ENCODE assay signal across 11 cellular contexts in the genomic region with DNA sequence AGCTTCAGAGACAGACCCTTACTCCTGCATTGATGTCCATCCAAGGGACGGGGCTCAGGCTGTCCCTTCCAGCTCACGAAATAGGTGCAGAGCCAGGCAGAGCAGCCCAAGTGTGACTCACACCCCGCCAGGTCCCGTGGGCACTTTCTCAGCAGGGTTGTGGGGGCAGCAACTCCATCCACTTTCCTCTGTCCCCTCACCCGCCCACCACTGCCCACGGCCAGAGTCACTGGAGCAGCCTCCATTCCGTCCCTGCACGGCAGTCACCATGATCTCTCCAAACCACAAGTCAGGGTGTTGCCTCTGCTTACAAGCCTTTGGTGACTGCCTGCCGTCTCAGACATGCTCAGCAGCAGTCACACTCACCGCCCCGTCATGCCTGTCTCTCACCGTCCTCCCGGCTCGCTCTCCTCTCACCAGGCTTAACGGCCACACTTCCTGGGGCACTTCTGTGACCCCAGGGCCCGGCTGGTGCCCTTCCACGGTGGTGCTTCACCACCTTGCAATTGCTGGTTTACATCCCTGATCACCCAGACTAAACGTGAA. TPM values are rescaled to one million over a fixed set of nuclear protein-coding genes. Genes with fewer than 3 reads are reported as not detected.
DNase-seq lines count a peak whose midpoint lies in the region; TF ChIP-seq lines count a peak whose summit lies in the region.
"Had no signal": no experiment of that assay in that cellular context is flagged by ENCODE, and none has a peak within 500 bp of the region (broad histone marks: within the 10 kb centered on the region; RNA-seq: fewer than 3 reads in every experiment).

No MANE protein-coding gene starts in this region.

- H4K20me1 ChIP-seq in neural progenitor cell (ENCODE audit: low read depth), result no peaks in the 10 kb centered on the region

- H3K4me3 ChIP-seq in AG04450 (ENCODE audit: low read depth, low read length) (no peak overlapping the region), neural progenitor cell (no peak overlapping the region), A673 (ENCODE audit: low read depth, low read length, poor library complexity, severe bottlenecking) (no peak overlapping the region)
- H3K4me3 ChIP-seq: breast epithelium had no signal

- H3K79me2 ChIP-seq in neural progenitor cell (ENCODE audit: low read depth), result no peaks in the 10 kb centered on the region

- BruUV-seq in A673 (replicated peaks; lab: Mats Ljungman, UMichigan), result no TSS peak

- H3K9ac ChIP-seq in neural progenitor cell, result no peak overlapping the region

- TF ChIP-seq CTCF in AG04450 (IDR thresholded peaks at IDR 0.05; ENCODE audit: low read depth, low read length), result no peak
- TF ChIP-seq CTCF in neural progenitor cell (IDR thresholded peaks at IDR 0.05), result no peak
- TF ChIP-seq CTCF in A673 (conservative IDR thresholded peaks at IDR 0.05; ENCODE audit: low read depth, low read length), result no peak

- H2AFZ ChIP-seq in neural progenitor cell (replicated peaks), result peak overlapping the region; percentile 69

- peaks cover 2% of the 10 kb centered on the region for H3K36me3 Mint-ChIP-seq in T-helper 1 cell treated with Interleukin-12 subunit alpha and Interleukin-12 subunit beta and Interleukin-4 antibody, amounts not matched to agents 30 μg/mL and 1 μg/mL, for 36 hours (ENCODE audit: low read depth)
- H3K36me3 Mint-ChIP-seq in neural progenitor cell, result no peaks in the 10 kb centered on the region

- H3K4me1 Mint-ChIP-seq in T-helper 1 cell treated with Interleukin-12 subunit alpha and Interleukin-12 subunit beta and Interleukin-4 antibody, amounts not matched to agents 30 μg/mL and 1 μg/mL, for 36 hours (ENCODE audit: low read depth), result peaks cover 12% of the 10 kb centered on the region
- peaks cover 40% of the 10 kb centered on the region for H3K4me1 Mint-ChIP-seq in neural progenitor cell

- peak overlapping the region; percentile 73 for H3K4me3 Mint-ChIP-seq in T-helper 1 cell treated with Interleukin-12 subunit alpha and Interleukin-12 subunit beta and Interleukin-4 antibody, amounts not matched to agents 30 μg/mL and 1 μg/mL, for 36 hours
- H3K4me3 Mint-ChIP-seq in neural progenitor cell, result peak overlapping the region; percentile 34

- CTCF ChIA-PET in AG04450 (lab: Charles Lee), result no interaction called here
- CTCF ChIA-PET in A673 (lab: Charles Lee), result no interaction called here

- H3K27ac ChIP-seq in AG04450 (ENCODE audit: low read depth, low read length) (peak overlapping the region; percentile 21), neural progenitor cell (no peak overlapping the region), A673 (ENCODE audit: low read depth, low read length, poor library complexity, severe bottlenecking) (no peak overlapping the region)
- H3K27ac ChIP-seq: breast epithelium had no signal

- H3K9me3 ChIP-seq in AG04450 (ENCODE audit: control insufficient read depth, insufficient read depth, low read length) (peaks cover 3% of the 10 kb centered on the region; the same call in 1 of the 2 replicates), neural progenitor cell (ENCODE audit: low read depth) (no peaks in the 10 kb centered on the region), A673 (ENCODE audit: low read depth, low read length, poor library complexity, severe bottlenecking) (no peaks in the 10 kb centered on the region)
- H3K9me3 ChIP-seq: breast epithelium had no signal

- H3K9me3 Mint-ChIP-seq in T-helper 1 cell treated with Interleukin-12 subunit alpha and Interleukin-12 subunit beta and Interleukin-4 antibody, amounts not matched to agents 30 μg/mL and 1 μg/mL, for 36 hours, result no peaks in the 10 kb centered on the region
- H3K9me3 Mint-ChIP-seq in neural progenitor cell, result peaks cover 2% of the 10 kb centered on the region

- H3K4me2 ChIP-seq in neural progenitor cell, result no peak overlapping the region

- POLR2A ChIA-PET in AG04450 (lab: Yijun Ruan, JAX), result interaction anchor here (0.5 kb wide), 1 partner anchor 10 kb away, joined by 3 read pairs; no protein-coding TSS in a partner anchor
- POLR2A ChIA-PET in A673 (lab: Charles Lee; ENCODE audit: low non-redundant PET), result no interaction called here

- no peaks in the 10 kb centered on the region for H3K27me3 ChIP-seq in AG04450 (ENCODE audit: control insufficient read depth, insufficient read depth, low read length)
- H3K27me3 ChIP-seq in neural progenitor cell, result no peaks in the 10 kb centered on the region
- no peaks in the 10 kb centered on the region for H3K27me3 ChIP-seq in A673 (replicated peaks; ENCODE audit: insufficient read depth, low read depth, low read length, poor library complexity)
- H3K27me3 ChIP-seq: breast epithelium had no signal

- peak overlapping the region; percentile 95 for H3K27ac Mint-ChIP-seq in T-helper 1 cell treated with Interleukin-12 subunit alpha and Interleukin-12 subunit beta and Interleukin-4 antibody, amounts not matched to agents 30 μg/mL and 1 μg/mL, for 36 hours
- peak overlapping the region; percentile 82 for H3K27ac Mint-ChIP-seq in neural progenitor cell

- no peaks in the 10 kb centered on the region for H3F3A ChIP-seq in neural progenitor cell (ENCODE audit: low read depth)

- H3K36me3 ChIP-seq in neural progenitor cell (no peaks in the 10 kb centered on the region), A673 (ENCODE audit: insufficient read depth, low read length, poor library complexity, severe bottlenecking) (no peaks in the 10 kb centered on the region)
- H3K36me3 ChIP-seq: breast epithelium had no signal

- DNase-seq in AG04450 (ENCODE audit: low read depth, low spot score) (no peak), astrocyte of the hippocampus (ENCODE audit: low read depth, low spot score) (peak; percentile 49), neural progenitor cell (ENCODE audit: low spot score) (no peak), A673 (ENCODE audit: low spot score) (no peak), GOT3 (lab: John Stamatoyannopoulos, UW) (no peak), NCI-H345 treated with DMSO at 0.1 percent for 48 hours (lab: John Stamatoyannopoulos, UW; ENCODE audit: unreplicated experiment) (no peak), NCI-H2081 (lab: John Stamatoyannopoulos, UW) (no peak)

- H3K4me1 ChIP-seq in neural progenitor cell (peaks cover 12% of the 10 kb centered on the region), A673 (ENCODE audit: insufficient read depth, low read length, poor library complexity, severe bottlenecking) (peaks cover 5% of the 10 kb centered on the region)
- H3K4me1 ChIP-seq: breast epithelium had no signal

- peaks cover 17% of the 10 kb centered on the region for H3K27me3 Mint-ChIP-seq in T-helper 1 cell treated with Interleukin-12 subunit alpha and Interleukin-12 subunit beta and Interleukin-4 antibody, amounts not matched to agents 30 μg/mL and 1 μg/mL, for 36 hours (ENCODE audit: low read depth)
- peaks cover 14% of the 10 kb centered on the region for H3K27me3 Mint-ChIP-seq in neural progenitor cell (ENCODE audit: insufficient read depth, low read depth)

- intact Hi-C loops in A673 (cut with micrococcal nuclease; ENCODE audit: unreplicated experiment), result no loop called here

RNA-seq across cellular contexts. Expression of gene CALML3, which starts 39.3 kb away (rescaled TPM):
- polyA plus RNA-seq in AG04450 (2011; rRNA removed), result not detected in 2 replicates
- not detected in 2 replicates for polyA minus RNA-seq in AG04450 (2011; rRNA and poly(A)+ RNA removed)
- total RNA-seq in neural progenitor cell (ENCODE audit: low replicate concordance) (not detected in 2 replicates), A673 (2021) (not detected in 2 replicates)
- total RNA-seq: pulmonary artery endothelial cell had no signal
- polyA plus RNA-seq: BJ had no signal
